Comparison of ENCODE assay signal across 9 cellular contexts in genomic region chr1:22641906-22642636, GRCh38. TPM values are rescaled to one million over a fixed set of nuclear protein-coding genes. Genes with fewer than 3 reads are reported as not detected.
DNase-seq lines count a peak whose midpoint lies in the region; ATAC-seq, FAIRE-seq and TF ChIP-seq lines count a peak whose summit lies in the region.
"Had no signal": no experiment of that assay in that cellular context is flagged by ENCODE, and none has a peak within 500 bp of the region (broad histone marks: within the 10 kb centered on the region; RNA-seq: fewer than 3 reads in every experiment).

No MANE protein-coding gene starts in this region.

- no peaks in the 10 kb centered on the region for H3K36me3 Mint-ChIP-seq in endodermal cell (ENCODE audit: low read depth)

- no peak for ATAC-seq in GM19035 (IDR thresholded peaks at IDR 0.05; ENCODE audit: unreplicated experiment)

- no peaks in the 10 kb centered on the region for H3K36me3 ChIP-seq in endodermal cell (ENCODE audit: control insufficient read depth, insufficient read depth, low read length)

- CTCF ChIA-PET in AG04450 (lab: Charles Lee): interaction anchor here (0.6 to 4.1 kb wide), 20 partner anchors 9 to 733 kb away, joined by 3 to 116 read pairs (median 4); partner anchors contain the start of gene C1QB

- H3K4me3 ChIP-seq in AG04450 (ENCODE audit: low read depth, low read length): no peak overlapping the region
- no peak overlapping the region for H3K4me3 ChIP-seq in endodermal cell (ENCODE audit: low read length)
- H3K4me3 ChIP-seq: skin epidermis had no signal

- peaks cover 6% of the 10 kb centered on the region for H3K27me3 Mint-ChIP-seq in endodermal cell (ENCODE audit: insufficient read depth)

- TF ChIP-seq CTCF in AG04450 (IDR thresholded peaks at IDR 0.05; ENCODE audit: low read depth, low read length) (peak; percentile 94), endodermal cell (conservative IDR thresholded peaks at IDR 0.05) (peak; percentile 98)

- H3K27ac ChIP-seq in AG04450 (ENCODE audit: low read depth, low read length): no peak overlapping the region
- H3K27ac ChIP-seq in endodermal cell (ENCODE audit: low read depth, low read length): no peak overlapping the region

- no peak overlapping the region for H3K27ac Mint-ChIP-seq in endodermal cell

- peaks cover 30% of the 10 kb centered on the region for H3K27me3 ChIP-seq in AG04450 (ENCODE audit: control insufficient read depth, insufficient read depth, low read length)
- H3K27me3 ChIP-seq in endodermal cell (ENCODE audit: control insufficient read depth, insufficient read depth, low read length, poor library complexity, severe bottlenecking): no peaks in the 10 kb centered on the region

- no peaks in the 10 kb centered on the region for H3K4me1 ChIP-seq in endodermal cell (ENCODE audit: control insufficient read depth, insufficient read depth, low read length)

- WGBS in endodermal cell (ENCODE audit: insufficient coverage in 1 of 2, insufficient read length in 1 of 2), 2 experiments: 23 to 43% methylated on average over 4 to 17 of the region's 18 CpGs

- DNase-seq in AG04450 (ENCODE audit: low read depth, low spot score) (no peak), GM19239 (ENCODE audit: insufficient read length, low spot score) (peak; percentile 87), NCI-H774 (lab: John Stamatoyannopoulos, UW) (peak; percentile 21), endodermal cell (peak; percentile 94), middle frontal gyrus (ENCODE audit: extremely low spot score, low spot score) (peak; percentile 32)
- peak; percentile 26 for DNase-seq in activated CD8-positive, alpha-beta memory T cell treated with anti-CD3 and anti-CD28 coated beads, Interleukin-2, amount 50 U/mL, for 24 hours (ENCODE audit: extremely low read depth)
- DNase-seq in stimulated activated CD8-positive, alpha-beta memory T cell treated with anti-CD3 and anti-CD28 coated beads, Interleukin-7, amount 100 ng/mL, for 1 hour (ENCODE audit: low read depth in 2 of 2): peak; percentile 25 to 45

- FAIRE-seq in GM19239 (lab: Jason Lieb, UNC): peak; percentile 73

- no peak overlapping the region for H3K9ac ChIP-seq in endodermal cell (ENCODE audit: extremely low read depth, low read length, poor library complexity, severe bottlenecking)

- no peaks in the 10 kb centered on the region for H3K9me3 Mint-ChIP-seq in endodermal cell

- peaks cover 5% of the 10 kb centered on the region for H3K4me1 Mint-ChIP-seq in endodermal cell

- no peaks in the 10 kb centered on the region; the same call in 1 of the 2 replicates for H3K9me3 ChIP-seq in AG04450 (ENCODE audit: control insufficient read depth, insufficient read depth, low read length)
- no peaks in the 10 kb centered on the region for H3K9me3 ChIP-seq in endodermal cell (ENCODE audit: control insufficient read depth, low read length)

- POLR2A ChIA-PET in AG04450 (lab: Yijun Ruan, JAX): interaction anchor here (1.4 kb wide), 1 partner anchor 222 kb away, joined by 4 read pairs; no protein-coding TSS in a partner anchor

- H3K4me3 Mint-ChIP-seq in endodermal cell: no peak overlapping the region

RNA-seq across cellular contexts. Expression of gene C1QC, which starts 1.4 kb away (rescaled TPM):
- polyA plus RNA-seq in AG04450 (2011; rRNA removed): not detected in 2 replicates
- polyA minus RNA-seq in AG04450 (2011; rRNA and poly(A)+ RNA removed): not detected in 2 replicates
- total RNA-seq in endodermal cell: not detected
- polyA plus RNA-seq in endodermal cell (2013, experiment 1 of 2): not detected
- polyA plus RNA-seq in endodermal cell (2013, experiment 2 of 2): not detected

RNA-seq across cellular contexts. Expression of gene C1QA, which starts 5.6 kb away (rescaled TPM):
- not detected in 2 replicates for polyA plus RNA-seq in AG04450 (2011; rRNA removed)
- polyA minus RNA-seq in AG04450 (2011; rRNA and poly(A)+ RNA removed): not detected in 2 replicates
- total RNA-seq in endodermal cell: not detected
- polyA plus RNA-seq in endodermal cell (2013, experiment 1 of 2): not detected
- not detected for polyA plus RNA-seq in endodermal cell (2013, experiment 2 of 2)

RNA-seq across cellular contexts. Expression of gene C1QB, which starts 11.0 kb away (rescaled TPM):
- polyA plus RNA-seq in AG04450 (2011; rRNA removed): not detected in 2 replicates
- not detected in 2 replicates for polyA minus RNA-seq in AG04450 (2011; rRNA and poly(A)+ RNA removed)
- total RNA-seq in endodermal cell: not detected
- polyA plus RNA-seq in endodermal cell (2013, experiment 1 of 2): not detected
- not detected for polyA plus RNA-seq in endodermal cell (2013, experiment 2 of 2)
